In the genomic region with DNA sequence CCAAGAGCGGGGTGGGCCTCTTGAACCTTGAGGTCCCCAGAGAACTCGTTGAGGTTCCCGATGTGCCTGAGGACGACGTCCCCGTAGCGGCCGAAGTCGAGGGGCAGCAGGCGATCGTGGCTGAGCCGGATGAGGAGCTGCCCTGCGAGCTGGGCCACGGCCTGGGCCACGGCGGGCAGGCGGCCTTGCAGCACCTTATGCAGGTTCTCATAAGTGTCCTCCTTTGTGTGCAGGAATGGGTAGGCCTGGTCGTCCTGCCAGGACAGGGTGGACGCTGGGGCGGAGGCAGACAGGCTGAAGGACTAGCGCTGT, we compare ENCODE assay signal across 13 cellular contexts. TPM values are rescaled to one million over a fixed set of nuclear protein-coding genes. Genes with fewer than 3 reads are reported as not detected.
DNase-seq lines count a peak whose midpoint lies in the region; ATAC-seq and TF ChIP-seq lines count a peak whose summit lies in the region.
"Had no signal": no experiment of that assay in that cellular context is flagged by ENCODE, and none has a peak within 500 bp of the region (broad histone marks: within the 10 kb centered on the region; RNA-seq: fewer than 3 reads in every experiment).

No MANE protein-coding gene starts in this region.

- no peaks in the 10 kb centered on the region for H3K27me3 Mint-ChIP-seq in activated T-cell treated with anti-CD3 and anti-CD28 coated beads, Interleukin-2, amount 50 U/mL, for 72 hours (ENCODE audit: low read depth)

- peak overlapping the region; percentile 62 for H3K4me3 ChIP-seq in OCI-LY7 (ENCODE audit: low read depth, low read length, poor library complexity, severe bottlenecking)
- H3K4me3 ChIP-seq in hepatocyte: no peak overlapping the region
- peak overlapping the region; percentile 20 to 21 for H3K4me3 ChIP-seq in testis

- no peaks in the 10 kb centered on the region for H3K79me2 ChIP-seq in OCI-LY7 (ENCODE audit: insufficient read depth, low read depth, low read length)
- H3K79me2 ChIP-seq in hepatocyte: no peaks in the 10 kb centered on the region

- H3K9me2 ChIP-seq in OCI-LY7 (ENCODE audit: insufficient read depth, low read length) (no peaks in the 10 kb centered on the region), hepatocyte (replicated peaks; ENCODE audit: insufficient read depth) (no peaks in the 10 kb centered on the region)

- WGBS in hepatocyte (ENCODE audit: low lambda C conversion rate, missing lambda C conversion rate): 95% methylated on average over 21 of the region's 21 CpGs
- 83 to 93% methylated on average over 2 to 21 of the region's 21 CpGs for WGBS in testis, 2 donors

- H3K4me3 Mint-ChIP-seq in activated T-cell treated with anti-CD3 and anti-CD28 coated beads, Interleukin-2, amount 50 U/mL, for 72 hours: peak overlapping the region; percentile 82 to 84

- no peak for DNase-seq in activated T-cell treated with anti-CD3 and anti-CD28 coated beads, Interleukin-2, amount 50 U/mL, for 72 hours
- no peak for DNase-seq in activated T-cell treated with anti-CD3 and anti-CD28 coated beads, Interleukin-2, amount 50 U/mL, for 48 hours
- DNase-seq in OCI-LY7 (ENCODE audit: low spot score): no peak
- no peak for DNase-seq in hepatocyte (ENCODE audit: low spot score)
- DNase-seq in testis: no peak
- DNase-seq: esophagus squamous epithelium, kidney glomerular epithelial cell had no signal

- CTCF ChIA-PET in OCI-LY7 (lab: Charles Lee; ENCODE audit: unreplicated experiment): no interaction called here

- no peak overlapping the region for H3K27ac Mint-ChIP-seq in activated T-cell treated with anti-CD3 and anti-CD28 coated beads, Interleukin-2, amount 50 U/mL, for 72 hours

- no peak overlapping the region for H2AFZ ChIP-seq in OCI-LY7 (ENCODE audit: low read length)
- H2AFZ ChIP-seq in hepatocyte: no peak overlapping the region

- POLR2A ChIA-PET in OCI-LY7 (lab: Charles Lee): interaction anchor here (0.6 to 2.2 kb wide), 2 partner anchors 15 to 24 kb away, joined by 3 to 12 read pairs; a partner anchor contains a TSS

- H3K9me3 ChIP-seq in OCI-LY7 (ENCODE audit: low read length) (no peaks in the 10 kb centered on the region), hepatocyte (ENCODE audit: low read depth) (no peaks in the 10 kb centered on the region), testis (no peaks in the 10 kb centered on the region)
- H3K9me3 ChIP-seq: esophagus squamous epithelium, thyroid gland had no signal

- no peaks in the 10 kb centered on the region for H3K9me3 Mint-ChIP-seq in activated T-cell treated with anti-CD3 and anti-CD28 coated beads, Interleukin-2, amount 50 U/mL, for 72 hours

- H3K4me1 ChIP-seq in OCI-LY7 (ENCODE audit: insufficient read depth, low read length, poor library complexity, severe bottlenecking) (peaks cover 12% of the 10 kb centered on the region), hepatocyte (ENCODE audit: insufficient read depth) (peaks cover 2% of the 10 kb centered on the region), testis (peaks cover 2% of the 10 kb centered on the region)

- TF ChIP-seq CTCF in OCI-LY7 (conservative IDR thresholded peaks at IDR 0.05; ENCODE audit: low read length) (no peak), hepatocyte (IDR thresholded peaks at IDR 0.05; ENCODE audit: poor library complexity) (no peak), testis (IDR thresholded peaks at IDR 0.05) (no peak)

- H3K27ac ChIP-seq in OCI-LY7 (ENCODE audit: low read depth, low read length, poor library complexity, severe bottlenecking) (no peak overlapping the region), hepatocyte (no peak overlapping the region), testis (no peak overlapping the region)
- H3K27ac ChIP-seq: thyroid gland had no signal

- H4K20me1 ChIP-seq in OCI-LY7 (ENCODE audit: insufficient read depth, low read length) (no peaks in the 10 kb centered on the region), hepatocyte (ENCODE audit: insufficient read depth, poor library complexity, severe bottlenecking) (no peaks in the 10 kb centered on the region)

- peaks cover 5% of the 10 kb centered on the region for H3K4me1 Mint-ChIP-seq in activated T-cell treated with anti-CD3 and anti-CD28 coated beads, Interleukin-2, amount 50 U/mL, for 72 hours (ENCODE audit: low read depth)

- BruUV-seq in OCI-LY7 (replicated peaks; lab: Mats Ljungman, UMichigan): no TSS peak

- intact Hi-C loops in OCI-LY7 (cut with micrococcal nuclease; ENCODE audit: unreplicated experiment) (loop anchor here (2.0 kb wide), 1 partner anchor 14 kb away; a partner anchor contains a TSS), testis (cut with DNase I; ENCODE audit: low total_unique reads) (no loop called here)

- H3K36me3 Mint-ChIP-seq in activated T-cell treated with anti-CD3 and anti-CD28 coated beads, Interleukin-2, amount 50 U/mL, for 72 hours (ENCODE audit: insufficient read depth in 2 of 2): no peaks in the 10 kb centered on the region

- H3K27me3 ChIP-seq in hepatocyte (no peaks in the 10 kb centered on the region), testis (no peaks in the 10 kb centered on the region)
- H3K27me3 ChIP-seq: esophagus squamous epithelium, thyroid gland had no signal

- no peak for ATAC-seq in activated T-cell treated with anti-CD3 and anti-CD28 coated beads, Interleukin-2, amount 50 U/mL, for 72 hours (replicated peaks in 1 of 2)
- ATAC-seq in GM21786 (IDR thresholded peaks at IDR 0.05; ENCODE audit: unreplicated experiment) (no peak), HG02870 (IDR thresholded peaks at IDR 0.05; ENCODE audit: unreplicated experiment) (no peak), GM18511 (IDR thresholded peaks at IDR 0.05; ENCODE audit: unreplicated experiment) (no peak)

- TF ChIP-seq POLR2A in testis (IDR thresholded peaks at IDR 0.05): no peak

- H3K36me3 ChIP-seq in OCI-LY7 (ENCODE audit: insufficient read depth, low read length) (no peaks in the 10 kb centered on the region), hepatocyte (replicated peaks; ENCODE audit: insufficient read depth, low read depth) (no peaks in the 10 kb centered on the region), testis (ENCODE audit: low read depth, missing control alignments) (no peaks in the 10 kb centered on the region)
- H3K36me3 ChIP-seq: esophagus squamous epithelium, thyroid gland had no signal

- H3K4me2 ChIP-seq in OCI-LY7 (ENCODE audit: low read length): peak overlapping the region; percentile 94
- H3K4me2 ChIP-seq in hepatocyte: peak overlapping the region; percentile 92

RNA-seq across cellular contexts. Expression of a gene that starts 14.2 kb away (rescaled TPM):
- 1 to 10 TPM; 4.7 to 5.8 TPM for total RNA-seq in activated T-cell treated with anti-CD3 and anti-CD28 coated beads, Interleukin-2, amount 50 U/mL, for 72 hours
- 8.1 and 12.1 TPM in 2 replicates for total RNA-seq in OCI-LY7 (2014; rRNA removed; shearing (Covaris generic))
- total RNA-seq in OCI-LY7 (2022): 25.0 and 26.0 TPM in 2 replicates
- 12.5 and 13.5 TPM in 2 replicates for total RNA-seq in hepatocyte
- 11.1 and 16.8 TPM in 2 replicates for polyA plus RNA-seq in hepatocyte
- 1 to 10 TPM in 1 of 2 donors, under 1 TPM in 1; 0.87 to 1.5 TPM for total RNA-seq in testis
- polyA plus RNA-seq in testis (ENCODE audit: insufficient read depth, low read depth, low replicate concordance): 1.1 TPM
- total RNA-seq: bronchial epithelial cell had no signal

RNA-seq across cellular contexts. Expression of a gene that starts 14.9 kb away (rescaled TPM):
- total RNA-seq in activated T-cell treated with anti-CD3 and anti-CD28 coated beads, Interleukin-2, amount 50 U/mL, for 72 hours: 10 to 100 TPM; 12.6 to 13.4 TPM
- 7.1 and 12.0 TPM in 2 replicates for total RNA-seq in OCI-LY7 (2014; rRNA removed; shearing (Covaris generic))
- total RNA-seq in OCI-LY7 (2022) (10.4 and 15.1 TPM in 2 replicates), hepatocyte (8.8 and 10.4 TPM in 2 replicates), testis (10 to 100 TPM; 40.6 to 78.9 TPM)
- polyA plus RNA-seq in hepatocyte (39.2 and 44.4 TPM in 2 replicates), testis (ENCODE audit: insufficient read depth, low read depth, low replicate concordance) (62.8 TPM)

RNA-seq across cellular contexts. Expression of a gene that starts 25.0 kb away (rescaled TPM):
- total RNA-seq in activated T-cell treated with anti-CD3 and anti-CD28 coated beads, Interleukin-2, amount 50 U/mL, for 72 hours: 10 to 100 TPM; 12.9 to 13.7 TPM
- 8.8 and 27.6 TPM in 2 replicates for total RNA-seq in OCI-LY7 (2014; rRNA removed; shearing (Covaris generic))
- total RNA-seq in OCI-LY7 (2022) (32.3 and 38.3 TPM in 2 replicates), hepatocyte (64.2 and 90.0 TPM in 2 replicates), testis (10 to 100 TPM; 26.0 to 30.2 TPM)
- polyA plus RNA-seq in hepatocyte (249 and 343 TPM in 2 replicates), testis (ENCODE audit: insufficient read depth, low read depth, low replicate concordance) (104 TPM)

RNA-seq across cellular contexts. Expression of a gene that starts 29.1 kb away (rescaled TPM):
- total RNA-seq in activated T-cell treated with anti-CD3 and anti-CD28 coated beads, Interleukin-2, amount 50 U/mL, for 72 hours: not detected
- total RNA-seq in OCI-LY7 (2014; rRNA removed; shearing (Covaris generic)): not detected in 2 replicates
- total RNA-seq in OCI-LY7 (2022): not detected in 2 replicates
- total RNA-seq in hepatocyte: not detected in 2 replicates
- polyA plus RNA-seq in hepatocyte: not detected in 2 replicates
- total RNA-seq in testis: 1 to 10 TPM in 1 of 2 donors, under 1 TPM in 1; 0.79 to 1.2 TPM
- 2.1 TPM for polyA plus RNA-seq in testis (ENCODE audit: insufficient read depth, low read depth, low replicate concordance)
- total RNA-seq: bronchial epithelial cell, esophagus squamous epithelium, Right ventricle myocardium superior had no signal

RNA-seq across cellular contexts. Expression of a gene that starts 41.1 kb away (rescaled TPM):
- total RNA-seq in activated T-cell treated with anti-CD3 and anti-CD28 coated beads, Interleukin-2, amount 50 U/mL, for 72 hours: 1 to 10 TPM; 2.1 to 3.6 TPM
- total RNA-seq in OCI-LY7 (2014; rRNA removed; shearing (Covaris generic)): 0.16 TPM in 1 of 2 replicates, not detected in the other
- total RNA-seq in OCI-LY7 (2022) (1.2 and 1.7 TPM in 2 replicates), hepatocyte (1.1 and 1.4 TPM in 2 replicates), testis (10 to 100 TPM; 37.5 to 74.5 TPM)
- polyA plus RNA-seq in hepatocyte (0.49 and 1.6 TPM in 2 replicates), testis (ENCODE audit: insufficient read depth, low read depth, low replicate concordance) (112 TPM)
